In the genomic region with DNA sequence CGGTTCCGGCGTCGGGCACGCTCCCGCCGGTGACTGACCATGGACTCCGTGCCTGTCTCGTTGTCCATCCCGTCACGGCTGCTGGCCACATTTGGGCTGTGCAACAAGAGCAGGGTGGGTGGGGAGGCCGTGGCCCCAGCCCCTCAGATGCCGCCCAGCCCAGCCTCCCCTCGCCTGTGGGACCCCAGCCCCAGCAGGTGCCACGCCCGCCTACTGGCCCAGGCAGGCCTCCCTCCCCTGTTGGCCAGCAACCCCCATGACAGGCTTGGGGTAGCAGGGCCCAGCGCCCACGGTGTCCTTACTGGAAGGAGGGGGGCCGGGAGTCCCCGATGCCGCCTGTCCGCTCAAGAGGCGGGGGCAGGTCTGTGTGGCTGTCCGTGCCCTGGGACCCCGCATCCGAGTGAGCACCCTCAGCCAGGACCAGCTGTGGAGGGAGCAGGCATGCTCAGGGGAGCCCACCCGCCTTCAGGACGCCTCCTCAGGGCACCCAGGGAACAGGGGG, we compare ENCODE assay signal across 21 cellular contexts.
"Had no signal": no experiment of that assay in that cellular context is flagged by ENCODE, and none has a peak within 500 bp of the region (broad histone marks: within the 10 kb centered on the region; RNA-seq: fewer than 3 reads in every experiment).

No MANE protein-coding gene starts in this region.

- ATAC-seq: activated naive CD4-positive, alpha-beta T cell treated with anti-CD3 and anti-CD28 coated beads, Interleukin-2, amount 50 U/mL, for 72 hours; activated naive CD8-positive, alpha-beta T cell treated with anti-CD3 and anti-CD28 coated beads, Interleukin-2, amount 50 U/mL, for 24 hours; activated T-cell treated with anti-CD3 and anti-CD28 coated beads, Interleukin-2, amount 50 U/mL, for 4 hours had no signal

- DNase-seq: activated B cell treated with CpG ODN at 0.5 μM for 24 hours; activated CD4-positive, alpha-beta memory T cell treated with anti-CD3 and anti-CD28 coated beads for 36 hours; activated CD4-positive, alpha-beta T cell treated with anti-CD3 and anti-CD28 coated beads for 1 hour; activated CD4-positive, alpha-beta T cell treated with anti-CD3 and anti-CD28 coated beads, Interleukin-2, amount 10 ng/mL, durations not matched to agents 24 days and 14 days; activated CD8-positive, alpha-beta memory T cell treated with anti-CD3 and anti-CD28 coated beads for 24 hours; activated effector memory CD4-positive, alpha-beta T cell treated with anti-CD3 and anti-CD28 coated beads, Interleukin-2, amount 50 U/mL, for 16 hours; activated naive CD4-positive, alpha-beta T cell treated with Interleukin-2 at 50 U/mL for 16 hours; activated naive CD8-positive, alpha-beta T cell treated with anti-CD3 and anti-CD28 coated beads, Interleukin-2, amount 50 U/mL, for 24 hours; activated T-cell treated with anti-CD3 and anti-CD28 coated beads, Interleukin-2, amount 50 U/mL, for 4 hours; amniotic stem cell; Kasumi-1; NCI-H1048; NCI-H146; NCI-H187 treated with DMSO at 0.1 percent for 48 hours; NCI-H2081 treated with DMSO at 0.1 percent for 48 hours; NCI-H446; NCI-H524; SIG-M5; T-helper 2 cell; T1000 had no signal
